In the genomic region with DNA sequence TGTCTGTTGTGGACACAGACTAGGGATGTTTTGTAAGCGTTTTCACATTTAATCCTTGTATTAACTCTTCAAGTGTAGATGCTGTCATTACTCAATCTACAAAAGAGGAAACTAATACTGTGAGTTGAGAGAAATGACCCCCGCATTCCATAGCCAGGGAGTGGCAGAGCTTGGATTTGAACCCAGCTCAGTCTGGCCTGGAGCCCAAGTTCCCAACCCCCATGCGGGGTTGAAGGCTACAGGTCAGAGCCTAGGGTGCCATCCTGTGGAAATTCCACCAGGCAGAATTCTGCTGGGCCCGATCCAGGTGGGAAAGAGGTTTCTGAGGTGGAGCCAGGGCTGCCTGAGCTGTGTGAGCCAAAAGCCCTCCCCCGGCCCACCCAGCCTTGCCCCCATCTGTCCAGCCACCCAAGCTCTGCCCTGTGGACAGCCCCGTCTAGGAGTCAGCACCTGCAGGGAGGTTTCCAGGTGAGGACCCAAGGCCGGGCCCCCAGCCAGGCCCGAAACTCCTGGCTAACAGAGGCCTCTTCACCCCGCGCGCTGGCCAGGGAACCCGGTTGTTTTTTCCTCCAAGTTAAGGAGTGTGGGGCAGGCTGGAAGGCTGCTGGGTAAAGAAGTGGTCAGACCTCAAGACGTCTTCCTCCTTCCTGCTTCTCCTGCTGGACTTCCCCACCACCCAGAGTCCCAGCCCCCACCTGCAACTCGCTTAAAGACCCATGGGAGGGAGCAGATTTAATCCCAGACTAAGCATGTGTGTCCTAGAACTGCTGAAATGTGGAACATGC, we compare ENCODE assay signal across 25 cellular contexts. TPM values are rescaled to one million over a fixed set of nuclear protein-coding genes. Genes with fewer than 3 reads are reported as not detected.
A peak's percentile ranks its signal among the peaks of the same experiment; 100 is the strongest.
DNase-seq lines count a peak whose midpoint lies in the region; ATAC-seq, FAIRE-seq and TF ChIP-seq lines count a peak whose summit lies in the region.
"Had no signal": no experiment of that assay in that cellular context is flagged by ENCODE, and none has a peak within 500 bp of the region (broad histone marks: within the 10 kb centered on the region; RNA-seq: fewer than 3 reads in every experiment).

No MANE protein-coding gene starts in this region.

- H3K27me3 Mint-ChIP-seq in H9 (ENCODE audit: low read depth) (no peaks in the 10 kb centered on the region), type B pancreatic cell (peaks cover 3% of the 10 kb centered on the region)
- H3K27me3 Mint-ChIP-seq: activated CD4-positive, alpha-beta memory T cell treated with anti-CD3 and anti-CD28 coated beads for 36 hours had no signal

- H2AK5ac ChIP-seq in H9 (ENCODE audit: insufficient read length, low read length): no peak overlapping the region

- no peak for TF ChIP-seq EP300 in esophagus muscularis mucosa (IDR thresholded peaks at IDR 0.05)

- H2BK120ac ChIP-seq in H9 (ENCODE audit: low read depth, low read length, poor library complexity, severe bottlenecking): no peak overlapping the region

- no peaks in the 10 kb centered on the region for H3K27me3 ChIP-seq in H9 (ENCODE audit: insufficient read depth, low read length)
- H3K27me3 ChIP-seq in esophagus muscularis mucosa: no peaks in the 10 kb centered on the region
- no peaks in the 10 kb centered on the region for H3K27me3 ChIP-seq in pancreas
- no peaks in the 10 kb centered on the region for H3K27me3 ChIP-seq in vagina

- H3K18ac ChIP-seq in H9 (ENCODE audit: insufficient read length, low read depth, low read length): no peak overlapping the region

- intact Hi-C loops in esophagus muscularis mucosa (cut with DNase I): no loop called here
- intact Hi-C loops in pancreas (cut with DNase I): no loop called here
- intact Hi-C loops in vagina (cut with DNase I): no loop called here

- H3K56ac ChIP-seq in H9 (ENCODE audit: insufficient read length, low read depth, low read length): no peak overlapping the region

- peak; percentile 39 for DNase-seq in D341Med (ENCODE audit: low spot score)
- no peak for DNase-seq in H9
- no peak for DNase-seq in esophagus muscularis mucosa (ENCODE audit: extremely low spot score)
- peak in 1 of 6 donors; percentile 34 for DNase-seq in pancreas
- no peak for DNase-seq in vagina (ENCODE audit: extremely low spot score in 2 of 2)
- DNase-seq in DMS153 treated with DMSO at 0.1 percent for 48 hours (lab: John Stamatoyannopoulos, UW; ENCODE audit: unreplicated experiment): no peak
- no peak for DNase-seq in OCI-M2 (lab: John Stamatoyannopoulos, UW; ENCODE audit: unreplicated experiment)
- DNase-seq in type B pancreatic cell (ENCODE audit: extremely low spot score, unreplicated experiment): no peak
- DNase-seq: activated CD4-positive, alpha-beta memory T cell treated with anti-CD3 and anti-CD28 coated beads for 36 hours; activated gamma-delta T cell; activated T-cell treated with anti-CD3 and anti-CD28 coated beads for 4 hours; dermis blood vessel endothelial cell; foreskin keratinocyte; HFFc6; hippocampal formation; natural killer cell; NCI-H1417; NCI-H69; SIG-M5; stimulated activated CD4-positive, alpha-beta T cell treated with anti-CD3 and anti-CD28 coated beads, Interleukin-4, amount 100 ng/mL, for 1 hour; stimulated activated naive CD8-positive, alpha-beta T cell treated with anti-CD3 and anti-CD28 coated beads, Interleukin-15, amount 100 ng/mL, for 72 hours had no signal

- no CpG with 5 or more reads among the region's 14 CpGs for WGBS in H9 (ENCODE audit: extremely low coverage, insufficient read length, low lambda C conversion rate)
- 52% methylated on average over 4 of the region's 14 CpGs for WGBS in esophagus muscularis mucosa
- WGBS in pancreas, 2 donors: 37 to 44% methylated on average over 14 of the region's 14 CpGs

- no peak for TF ChIP-seq POLR2A in esophagus muscularis mucosa (IDR thresholded peaks at IDR 0.05; ENCODE audit: low read depth)
- TF ChIP-seq POLR2A in vagina (IDR thresholded peaks at IDR 0.05): no peak

- H3K23ac ChIP-seq in H9 (ENCODE audit: insufficient read length, low read depth, low read length): no peak overlapping the region

- no peaks in the 10 kb centered on the region for H4K20me1 ChIP-seq in H9 (ENCODE audit: control insufficient read depth, insufficient read depth, insufficient read length)

- H4K8ac ChIP-seq in H9 (replicated peaks; ENCODE audit: insufficient read length, low read depth, low read length): no peak overlapping the region

- no peak overlapping the region; a peak in 1 of 5 replicates for H3K4me3 Mint-ChIP-seq in H9
- no peak overlapping the region for H3K4me3 Mint-ChIP-seq in type B pancreatic cell
- H3K4me3 Mint-ChIP-seq: activated CD4-positive, alpha-beta memory T cell treated with anti-CD3 and anti-CD28 coated beads for 36 hours; HFFc6; mesothelial cell of epicardium; natural killer cell; stimulated activated naive CD8-positive, alpha-beta T cell treated with anti-CD3 and anti-CD28 coated beads, Interleukin-15, amount 100 ng/mL, for 72 hours; WTC11 had no signal

- no peak overlapping the region for H2BK20ac ChIP-seq in H9 (ENCODE audit: low read depth, low read length, poor library complexity, severe bottlenecking)

- H3K23me2 ChIP-seq in H9 (ENCODE audit: insufficient read length, low read depth, low read length, poor library complexity, severe bottlenecking): peaks cover 12% of the 10 kb centered on the region

- ATAC-seq in pancreas: no peak
- ATAC-seq: foreskin keratinocyte; natural killer cell; stimulated activated naive CD8-positive, alpha-beta T cell treated with anti-CD3 and anti-CD28 coated beads, Interleukin-15, amount 100 ng/mL, for 72 hours had no signal

- no peak overlapping the region for H3K9ac ChIP-seq in H9 (ENCODE audit: extremely low read depth, insufficient read length, low read length)

- H2BK15ac ChIP-seq in H9 (ENCODE audit: low read depth, low read length): no peak overlapping the region

- TF ChIP-seq CTCF in H9 (conservative IDR thresholded peaks at IDR 0.05) (no peak), esophagus muscularis mucosa (IDR thresholded peaks at IDR 0.05) (no peak), pancreas (IDR thresholded peaks at IDR 0.05) (no peak), vagina (IDR thresholded peaks at IDR 0.05) (no peak), type B pancreatic cell (conservative IDR thresholded peaks at IDR 0.05) (no peak)

- H3K9me3 Mint-ChIP-seq in H9: no peaks in the 10 kb centered on the region
- no peaks in the 10 kb centered on the region for H3K9me3 Mint-ChIP-seq in type B pancreatic cell
- H3K9me3 Mint-ChIP-seq: activated CD4-positive, alpha-beta memory T cell treated with anti-CD3 and anti-CD28 coated beads for 36 hours; HFFc6; mesothelial cell of epicardium; natural killer cell; stimulated activated naive CD8-positive, alpha-beta T cell treated with anti-CD3 and anti-CD28 coated beads, Interleukin-15, amount 100 ng/mL, for 72 hours; WTC11 had no signal

- peaks cover 2% of the 10 kb centered on the region for H3K79me1 ChIP-seq in H9 (ENCODE audit: insufficient read depth, low read depth, low read length, poor library complexity, severe bottlenecking)

- H3K14ac ChIP-seq in H9 (ENCODE audit: insufficient read depth, low read length): no peak overlapping the region

- no peak overlapping the region for H2BK5ac ChIP-seq in H9 (ENCODE audit: insufficient read length, low read length)

- no peak overlapping the region for H4K5ac ChIP-seq in H9 (ENCODE audit: insufficient read length, low read depth, low read length)

- no peaks in the 10 kb centered on the region for H3K9me3 ChIP-seq in H9 (ENCODE audit: control insufficient read depth, low read depth, low read length)
- no peaks in the 10 kb centered on the region for H3K9me3 ChIP-seq in esophagus muscularis mucosa
- no peaks in the 10 kb centered on the region for H3K9me3 ChIP-seq in pancreas
- H3K9me3 ChIP-seq in vagina: no peaks in the 10 kb centered on the region

- H3K36me3 ChIP-seq in esophagus muscularis mucosa: no peaks in the 10 kb centered on the region
- H3K36me3 ChIP-seq in pancreas: no peaks in the 10 kb centered on the region
- no peaks in the 10 kb centered on the region for H3K36me3 ChIP-seq in vagina

- H3K4me3 ChIP-seq in esophagus muscularis mucosa: no peak overlapping the region
- H3K4me3 ChIP-seq in pancreas: no peak overlapping the region
- H3K4me3 ChIP-seq in vagina: no peak overlapping the region

- H3K27ac Mint-ChIP-seq in H9 (peak overlapping the region in 2 of 3 experiments; percentile 75 to 78; a peak in 4 of 7 replicates), type B pancreatic cell (no peak overlapping the region)
- H3K27ac Mint-ChIP-seq: activated CD4-positive, alpha-beta memory T cell treated with anti-CD3 and anti-CD28 coated beads for 36 hours; HFFc6; natural killer cell; stimulated activated naive CD8-positive, alpha-beta T cell treated with anti-CD3 and anti-CD28 coated beads, Interleukin-15, amount 100 ng/mL, for 72 hours had no signal

- H3K4me2 ChIP-seq in H9 (ENCODE audit: insufficient read depth, insufficient read length, low read length): no peak overlapping the region

- H3K4me1 Mint-ChIP-seq in H9 (peaks cover 29 to 40% of the 10 kb centered on the region in 2 experiments), type B pancreatic cell (ENCODE audit: unreplicated experiment) (peaks cover 10% of the 10 kb centered on the region)
- H3K4me1 Mint-ChIP-seq: natural killer cell; stimulated activated naive CD8-positive, alpha-beta T cell treated with anti-CD3 and anti-CD28 coated beads, Interleukin-15, amount 100 ng/mL, for 72 hours had no signal

- no peak overlapping the region for H3K4ac ChIP-seq in H9 (ENCODE audit: low read depth, low read length)

- H3K79me2 ChIP-seq in H9 (ENCODE audit: insufficient read depth, low read length): peaks cover 2% of the 10 kb centered on the region; the same call in 1 of the 2 replicates

- H3T11ph ChIP-seq in H9 (ENCODE audit: low read length): no peak overlapping the region

- FAIRE-seq in pancreas (lab: Jason Lieb, UNC): no peak
- FAIRE-seq: bronchial epithelial cell, islet of Langerhans had no signal

- H3K36me3 Mint-ChIP-seq in H9 (ENCODE audit: insufficient read depth in 1 of 3, low read depth in 3 of 3) (peaks cover 0 to 6% (median 5%) of the 10 kb centered on the region in 3 experiments; a peak in 3 of 7 replicates), type B pancreatic cell (no peaks in the 10 kb centered on the region)
- H3K36me3 Mint-ChIP-seq: activated CD4-positive, alpha-beta memory T cell treated with anti-CD3 and anti-CD28 coated beads for 36 hours; mesothelial cell of epicardium; natural killer cell had no signal

- H3K4me1 ChIP-seq in H9 (ENCODE audit: insufficient read depth, low read length) (peaks cover 12% of the 10 kb centered on the region; the same call in 1 of the 2 replicates), esophagus muscularis mucosa (peaks cover 58 to 93% (median 80%) of the 10 kb centered on the region in 4 donors), pancreas (peaks cover 28 to 43% (median 41%) of the 10 kb centered on the region in 3 donors), vagina (peaks cover 27% of the 10 kb centered on the region)
- H3K4me1 ChIP-seq: foreskin keratinocyte had no signal

- H2AFZ ChIP-seq in H9 (ENCODE audit: low read length): no peak overlapping the region

- H2BK12ac ChIP-seq in H9 (ENCODE audit: insufficient read length, low read depth, low read length): no peak overlapping the region

- H3K27ac ChIP-seq in H9 (ENCODE audit: insufficient read length, low read depth, low read length) (no peak overlapping the region), esophagus muscularis mucosa (replicated peaks in 1 of 4) (peak overlapping the region in 3 of 4 donors; percentile 24 to 54 (median 32)), pancreas (peak overlapping the region in 3 of 4 donors; percentile 70 to 78 (median 70)), vagina (no peak overlapping the region)
- H3K27ac ChIP-seq: foreskin keratinocyte had no signal

- no peak overlapping the region for H4K91ac ChIP-seq in H9 (ENCODE audit: insufficient read length, low read depth, low read length)

RNA-seq across cellular contexts. Expression of a gene that starts 5.7 kb away (rescaled TPM):
- total RNA-seq in H9 (2021): 32.9 and 33.6 TPM in 2 replicates
- total RNA-seq in esophagus muscularis mucosa: 10 to 100 TPM in 2 of 4 donors, 1 to 10 TPM in 2; 3.8 to 16.3 (median 8.7) TPM
- 10 to 100 TPM; 11.2 to 30.2 (median 17.7) TPM for total RNA-seq in pancreas
- polyA plus RNA-seq in pancreas: 10 to 100 TPM; 22.3 to 24.0 TPM
- total RNA-seq in vagina: 2.9 TPM
- 33.2 and 46.3 TPM in 2 replicates for total RNA-seq in type B pancreatic cell (ENCODE audit: low replicate concordance)

RNA-seq across cellular contexts. Expression of a gene that starts 30.0 kb away (rescaled TPM):
- total RNA-seq in H9 (2021) (65.0 and 65.6 TPM in 2 replicates), esophagus muscularis mucosa (10 to 100 TPM; 31.5 to 51.1 (median 33.3) TPM), pancreas (10 to 100 TPM; 13.5 to 23.6 (median 17.7) TPM), vagina (44.2 TPM), type B pancreatic cell (ENCODE audit: low replicate concordance) (39.7 and 42.9 TPM in 2 replicates)
- polyA plus RNA-seq in pancreas: 10 to 100 TPM; 16.5 to 19.3 TPM

RNA-seq across cellular contexts. Expression of a gene that starts 30.7 kb away (rescaled TPM):
- total RNA-seq in H9 (2021) (5.6 and 6.6 TPM in 2 replicates), esophagus muscularis mucosa (10 to 100 TPM in 2 of 4 donors, 1 to 10 TPM in 2; 7.1 to 20.9 (median 12.8) TPM), pancreas (1 to 10 TPM; 3.5 to 7.0 (median 4.9) TPM), vagina (7.9 TPM), type B pancreatic cell (ENCODE audit: low replicate concordance) (13.7 and 14.2 TPM in 2 replicates)
- 1 to 10 TPM; 3.9 to 4.0 TPM for polyA plus RNA-seq in pancreas

Comparison
In these comparisons a context has a peak if more than half of its experiments do, and no peak if none do; other contexts are left out.
1. H3K27ac ChIP-seq: peak in esophagus muscularis mucosa (3 of 4) and pancreas (3 of 4); none in H9 (single experiment) and vagina (single experiment).